In the genomic region with DNA sequence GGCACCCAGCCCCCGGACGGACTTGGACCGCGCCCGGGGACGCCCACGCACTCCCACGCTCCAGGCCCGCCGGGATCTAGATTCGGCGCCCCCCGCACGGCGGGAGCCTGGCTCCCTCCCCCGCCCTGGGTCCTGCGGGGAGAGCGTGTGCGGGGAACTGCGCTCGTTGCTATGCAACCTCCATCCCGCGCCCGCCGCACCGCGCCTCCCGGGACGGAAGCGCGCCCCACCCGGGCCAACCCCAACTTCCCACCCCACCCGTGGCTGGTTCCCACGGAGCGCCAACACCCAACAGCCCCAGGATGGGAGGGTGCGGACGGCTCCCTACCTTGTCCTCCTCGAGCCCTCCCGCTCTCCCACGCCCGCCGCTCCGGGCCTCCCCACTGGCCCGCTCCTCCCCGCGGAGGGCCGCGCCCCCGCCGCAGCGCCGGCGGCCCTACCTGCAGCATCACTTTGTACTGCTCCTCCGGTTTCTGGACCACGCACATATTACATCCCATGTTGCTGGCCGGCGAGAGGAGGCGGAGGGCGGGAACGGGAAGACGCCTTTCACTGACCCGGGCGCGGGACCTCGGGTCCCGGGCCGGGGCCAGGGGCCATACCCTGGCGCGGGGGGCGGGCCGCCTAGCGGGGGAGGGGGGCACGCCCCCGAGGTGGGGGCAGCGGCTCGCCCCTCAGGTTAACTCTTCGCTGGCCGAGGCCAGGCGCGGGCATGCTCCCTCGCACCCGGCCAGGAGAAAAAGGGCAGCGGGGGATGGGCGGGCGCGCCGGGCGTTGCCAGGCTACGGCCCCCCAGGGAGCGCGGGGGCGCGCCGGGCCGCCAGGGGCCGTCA, we compare ENCODE assay signal across 9 cellular contexts. TPM values are rescaled to one million over a fixed set of nuclear protein-coding genes. Genes with fewer than 3 reads are reported as not detected.
A peak's percentile ranks its signal among the peaks of the same experiment; 100 is the strongest.
DNase-seq lines count a peak whose midpoint lies in the region; ATAC-seq and TF ChIP-seq lines count a peak whose summit lies in the region.
"Had no signal": no experiment of that assay in that cellular context is flagged by ENCODE, and none has a peak within 500 bp of the region (broad histone marks: within the 10 kb centered on the region; RNA-seq: fewer than 3 reads in every experiment).

TSS of gene PDZD4 (minus strand) at position 746 of the 833 bp plus-strand sequence. CDS start at position 500, 246 bp downstream.

- H3K27me3 ChIP-seq in SK-N-SH (ENCODE audit: insufficient read depth) (peaks cover 62% of the 10 kb centered on the region), gastroesophageal sphincter (no peaks in the 10 kb centered on the region)

- 2% methylated on average over 33 of the region's 96 CpGs for WGBS in SK-N-SH (ENCODE audit: low lambda C conversion rate)
- WGBS in gastroesophageal sphincter (ENCODE audit: low coverage in 1 of 2), 2 donors = no CpG with 5 or more reads among the region's 96 CpGs

- H3K9me2 ChIP-seq in SK-N-SH = no peaks in the 10 kb centered on the region

- H3K79me2 ChIP-seq in SK-N-SH (ENCODE audit: insufficient read depth) = no peaks in the 10 kb centered on the region

- peak within 1 kb of the TSS; percentile 74 for H3K4me2 ChIP-seq in SK-N-SH

- POLR2A ChIA-PET in SK-N-SH (lab: Yijun Ruan, JAX) = no interaction called here

- 0 out of 2 replicates have a peak within 1 kb of the TSS, but pooled peaks have one; percentile 16 for H2AFZ ChIP-seq in SK-N-SH (ENCODE audit: low read depth)

- H3K9me3 ChIP-seq in SK-N-SH = no peaks in the 10 kb centered on the region
- no peaks in the 10 kb centered on the region for H3K9me3 ChIP-seq in gastroesophageal sphincter

- TF ChIP-seq RAD21 in SK-N-SH (IDR thresholded peaks at IDR 0.05; ENCODE audit: low read length) = no peak

- H3F3A ChIP-seq in SK-N-SH (replicated peaks; ENCODE audit: insufficient read depth) = peaks cover 5% of the 10 kb centered on the region

- H3K4me3 ChIP-seq in SK-N-SH (ENCODE audit: low read depth in 2 of 2, low read length in 1 of 2) = peak within 1 kb of the TSS; percentile 46 to 57
- H3K4me3 ChIP-seq in gastroesophageal sphincter = peak within 1 kb of the TSS; percentile 52 to 60

- H4K20me1 ChIP-seq in SK-N-SH (ENCODE audit: insufficient read depth) = peaks cover 5% of the 10 kb centered on the region; the same call in 1 of the 2 replicates

- TF ChIP-seq EP300 in SK-N-SH (IDR thresholded peaks at IDR 0.05; ENCODE audit: borderline replicate concordance in 1 of 2, low read depth in 1 of 2, low read length in 1 of 2) = no peak
- no peak for TF ChIP-seq EP300 in gastroesophageal sphincter (IDR thresholded peaks at IDR 0.05)

- TF ChIP-seq POLR2A in gastroesophageal sphincter (IDR thresholded peaks at IDR 0.05) = no peak

- H3K36me3 ChIP-seq in SK-N-SH (replicated peaks in 1 of 2; ENCODE audit: control insufficient read depth in 1 of 2, insufficient read depth in 2 of 2, low read length in 1 of 2) = no peaks in the 10 kb centered on the region
- H3K36me3 ChIP-seq in gastroesophageal sphincter = no peaks in the 10 kb centered on the region

- H3K4me1 ChIP-seq in SK-N-SH (ENCODE audit: control insufficient read depth in 1 of 2, insufficient read depth in 2 of 2, low read depth in 1 of 2, low read length in 1 of 2) = peaks cover 0 to 2% of the 10 kb centered on the region in 2 experiments; a peak in 1 of 4 replicates
- H3K4me1 ChIP-seq in gastroesophageal sphincter = peaks cover 0 to 21% (median 0%) of the 10 kb centered on the region in 3 donors

- peak within 1 kb of the TSS in 1 of 2 experiments; percentile 50; a peak in 2 of 4 replicates for H3K27ac ChIP-seq in SK-N-SH (ENCODE audit: low read depth in 2 of 2, low read length in 1 of 2)
- H3K27ac ChIP-seq in gastroesophageal sphincter = peak within 1 kb of the TSS in 3 of 4 donors; percentile 58 to 82 (median 79)

- CTCF ChIA-PET in SK-N-SH (lab: Yijun Ruan, JAX) = interaction anchor here (0.6 to 1.2 kb wide), 2 partner anchors 39 to 48 kb away, joined by 3 read pairs; no protein-coding TSS in a partner anchor

- peak; percentile 28 for DNase-seq in GM20000 (ENCODE audit: low spot score)
- peak; percentile 74 for DNase-seq in SK-N-SH
- no peak for DNase-seq in sciatic nerve (ENCODE audit: low spot score)
- no peak for DNase-seq in iPS-NIHi7 (ENCODE audit: extremely low spot score)
- DNase-seq in foreskin melanocyte = no peak
- DNase-seq: SIG-M5 had no signal

- ATAC-seq in gastroesophageal sphincter = no peak
- peak; percentile 18 for ATAC-seq in sciatic nerve
- no peak for ATAC-seq in HG02588 (IDR thresholded peaks at IDR 0.05; ENCODE audit: unreplicated experiment)
- ATAC-seq in HG03565 (IDR thresholded peaks at IDR 0.05; ENCODE audit: unreplicated experiment) = no peak

- no peak for TF ChIP-seq CTCF in GM20000 (IDR thresholded peaks at IDR 0.05; ENCODE audit: extremely low read depth, missing control alignments)
- TF ChIP-seq CTCF in SK-N-SH (IDR thresholded peaks at IDR 0.05) = no peak
- no peak for TF ChIP-seq CTCF in gastroesophageal sphincter (IDR thresholded peaks at IDR 0.05)

- intact Hi-C loops in sciatic nerve (cut with DNase I) = no loop called here

- H3K9ac ChIP-seq in SK-N-SH = 0 out of 2 replicates have a peak within 1 kb of the TSS, but pooled peaks have one; percentile 11

TF ChIP-seq in SK-N-SH, 30 proteins besides CTCF, POLR2A, EP300 and RAD21:
- TF ChIP-seq POLR2AphosphoS5 (IDR thresholded peaks at IDR 0.05; ENCODE audit: low read depth, low read length) (no peak), TEAD4 (IDR thresholded peaks at IDR 0.05; ENCODE audit: borderline replicate concordance, insufficient read depth) (no peak), GATA2 (CRISPR knock-in tag; IDR thresholded peaks at IDR 0.05) (no peak), FOSL2 (IDR thresholded peaks at IDR 0.05; ENCODE audit: borderline replicate concordance, low read depth) (no peak), EZH2phosphoT487 (IDR thresholded peaks at IDR 0.05; ENCODE audit: borderline replicate concordance, low read depth) (no peak), TCF12 (IDR thresholded peaks at IDR 0.05) (no peak), RXRA (IDR thresholded peaks at IDR 0.05; ENCODE audit: borderline replicate concordance, low read depth) (no peak), REST (IDR thresholded peaks at IDR 0.05; ENCODE audit: low read depth, low read length) (no peak), MXI1 (IDR thresholded peaks at IDR 0.05; ENCODE audit: low read depth, low read length) (no peak), NRF1 (IDR thresholded peaks at IDR 0.05; ENCODE audit: low read depth, low read length) (no peak), CHD2 (IDR thresholded peaks at IDR 0.05; ENCODE audit: low read length, partially characterized antibody) (no peak)
TF ChIP-seq in SK-N-SH: peak in this region for 0.

RNA-seq across cellular contexts. Expression of gene PDZD4, which starts in this region (rescaled TPM):
- 1.9 and 2.4 TPM in 2 replicates for polyA plus RNA-seq in SK-N-SH (2012; rRNA removed)
- polyA plus RNA-seq in SK-N-SH (2012; cell fraction: cytosol; rRNA removed) = 1.1 and 2.7 TPM in 2 replicates
- 8.9 and 16.9 TPM in 2 replicates for polyA plus RNA-seq in SK-N-SH (2012; cell fraction: nucleus; rRNA removed)
- total RNA-seq in gastroesophageal sphincter = 10 to 100 TPM; 10.6 to 48.5 (median 26.4) TPM
- 36.6 TPM for total RNA-seq in sciatic nerve

Comparison
In these comparisons a context has a peak if more than half of its experiments do, and no peak if none do; other contexts are left out.
1. DNase-seq: peak in GM20000 (single experiment) and SK-N-SH (single experiment); none in sciatic nerve (single experiment), iPS-NIHi7 (single experiment) and foreskin melanocyte (single experiment).